20 cellular contexts compared by ENCODE assay signal in genomic region chr16:1293921-1294656, GRCh38. TPM values are rescaled to one million over a fixed set of nuclear protein-coding genes. Genes with fewer than 3 reads are reported as not detected.
A peak's percentile ranks its signal among the peaks of the same experiment; 100 is the strongest.
DNase-seq lines count a peak whose midpoint lies in the region; ATAC-seq and TF ChIP-seq lines count a peak whose summit lies in the region.
"Had no signal": no experiment of that assay in that cellular context is flagged by ENCODE, and none has a peak within 500 bp of the region (broad histone marks: within the 10 kb centered on the region; RNA-seq: fewer than 3 reads in every experiment).

No MANE protein-coding gene starts in this region.

- no peak for ATAC-seq in Right ventricle myocardium inferior
- ATAC-seq: PC-3, SK-N-SH treated with all-trans-retinoic acid at 6 μM for 48 hours had no signal

- no peaks in the 10 kb centered on the region for H3K27me3 ChIP-seq in Peyer's patch

- H3K4me3 ChIP-seq in Peyer's patch, result no peak overlapping the region

- H3K9me3 ChIP-seq in Peyer's patch, result no peaks in the 10 kb centered on the region

- H3K36me3 Mint-ChIP-seq in immature natural killer cell, result no peaks in the 10 kb centered on the region
- H3K36me3 Mint-ChIP-seq: CD4-positive, CD25-positive, alpha-beta regulatory T cell had no signal

- no peaks in the 10 kb centered on the region for H3K4me1 Mint-ChIP-seq in immature natural killer cell
- H3K4me1 Mint-ChIP-seq: CD4-positive, CD25-positive, alpha-beta regulatory T cell had no signal

- peaks cover 0 to 1% (median 0%) of the 10 kb centered on the region in 6 donors for H3K9me3 Mint-ChIP-seq in immature natural killer cell
- H3K9me3 Mint-ChIP-seq: CD4-positive, CD25-positive, alpha-beta regulatory T cell had no signal

- H3K27ac Mint-ChIP-seq in immature natural killer cell, result no peak overlapping the region
- H3K27ac Mint-ChIP-seq: CD4-positive, CD25-positive, alpha-beta regulatory T cell had no signal

- TF ChIP-seq CTCF in Peyer's patch (IDR thresholded peaks at IDR 0.05), result no peak

- H3K4me1 ChIP-seq in Peyer's patch, result peaks cover 0 to 4% (median 2%) of the 10 kb centered on the region in 4 donors

- intact Hi-C loops in Right ventricle myocardium inferior (cut with DNase I) (no loop called here), cardiac septum (cut with DNase I) (no loop called here)

- peak; percentile 33 for DNase-seq in Right ventricle myocardium inferior (ENCODE audit: missing footprints)
- DNase-seq in cardiac septum (ENCODE audit: low spot score), result no peak
- peak; percentile 48 for DNase-seq in OCI-M1 (lab: John Stamatoyannopoulos, UW)
- DNase-seq in islet precursor cell, result peak; percentile 81
- no peak for DNase-seq in Peyer's patch
- no peak for DNase-seq in immature natural killer cell
- no peak for DNase-seq in stimulated activated CD4-positive, alpha-beta T cell treated with anti-CD3 and anti-CD28 coated beads, Interleukin-4, amount 100 ng/mL, for 1 hour
- DNase-seq in activated naive CD4-positive, alpha-beta T cell (lab: John Stamatoyannopoulos, UW), result no peak
- DNase-seq: CD4-positive, CD25-positive, alpha-beta regulatory T cell; IMR-90; NCI-H1048; NCI-H146; NCI-H2107; NCI-H69; NK-92 treated with Interleukin-12 subunit alpha and Interleukin-12 subunit beta, amount 100 ng/mL, for 24 hours; PC-3; SHP77 had no signal

- no peak overlapping the region for H3K27ac ChIP-seq in Peyer's patch

- H3K36me3 ChIP-seq in Peyer's patch, result no peaks in the 10 kb centered on the region

- peaks cover 12 to 16% (median 12%) of the 10 kb centered on the region in 3 donors for H3K27me3 Mint-ChIP-seq in immature natural killer cell (ENCODE audit: low read depth in 3 of 3)

- TF ChIP-seq POLR2A in Peyer's patch (IDR thresholded peaks at IDR 0.05), result no peak

- no peak overlapping the region for H3K4me3 Mint-ChIP-seq in immature natural killer cell
- H3K4me3 Mint-ChIP-seq: CD4-positive, CD25-positive, alpha-beta regulatory T cell had no signal

RNA-seq across cellular contexts. Expression of gene UBE2I, which starts 15.3 kb away (rescaled TPM):
- total RNA-seq in Right ventricle myocardium inferior, result 89.4 TPM
- 86.6 TPM for total RNA-seq in cardiac septum
- total RNA-seq in Peyer's patch, result 100 to 1,000 TPM in 3 of 4 donors, 10 to 100 TPM in 1; 54.1 to 119 (median 107) TPM
- 100 to 1,000 TPM in 2 of 3 donors, 10 to 100 TPM in 1; 94.1 to 119 (median 101) TPM for polyA plus RNA-seq in immature natural killer cell

RNA-seq across cellular contexts. Expression of gene TPSD1, which starts 38.2 kb away (rescaled TPM):
- 0.54 TPM for total RNA-seq in Right ventricle myocardium inferior
- total RNA-seq in cardiac septum, result not detected
- total RNA-seq in Peyer's patch, result 10 to 100 TPM in 3 of 4 donors, not detected in 1; 10.3 to 61.1 (median 24.1) TPM
- polyA plus RNA-seq in immature natural killer cell, result not detected
- total RNA-seq: CD4-positive, CD25-positive, alpha-beta regulatory T cell; HT-29; IMR-90; PC-3; T-helper 1 cell treated with Interleukin-12 subunit alpha and Interleukin-12 subunit beta and Interleukin-4 antibody, amounts not matched to agents 30 ng/mL and 1 ng/mL, for 36 hours had no signal
- polyA plus RNA-seq: CD4-positive, CD25-positive, alpha-beta regulatory T cell; IMR-90 had no signal

RNA-seq across cellular contexts. Expression of gene BAIAP3, which starts 39.4 kb away (rescaled TPM):
- total RNA-seq in Right ventricle myocardium inferior (1.9 TPM), cardiac septum (3.8 TPM), Peyer's patch (100 to 1,000 TPM in 1 of 4 donors, 10 to 100 TPM in 3; 17.9 to 160 (median 29.0) TPM)
- polyA plus RNA-seq in immature natural killer cell, result 1 to 10 TPM in 2 of 3 donors, not detected in 1; 1.9 to 4.0 TPM

RNA-seq across cellular contexts. Expression of gene TPSAB1, which starts 53.6 kb away (rescaled TPM):
- total RNA-seq in Right ventricle myocardium inferior, result 9.4 TPM
- 4.1 TPM for total RNA-seq in cardiac septum
- total RNA-seq in Peyer's patch, result 100 to 1,000 TPM in 1 of 4 donors, 10 to 100 TPM in 3; 23.8 to 130 (median 59.4) TPM
- not detected for polyA plus RNA-seq in immature natural killer cell
- total RNA-seq: CD4-positive, CD25-positive, alpha-beta regulatory T cell; HT-29; IMR-90; PC-3; T-helper 1 cell treated with Interleukin-12 subunit alpha and Interleukin-12 subunit beta and Interleukin-4 antibody, amounts not matched to agents 30 ng/mL and 1 ng/mL, for 36 hours had no signal
- polyA plus RNA-seq: CD4-positive, CD25-positive, alpha-beta regulatory T cell; IMR-90 had no signal

RNA-seq across cellular contexts. Expression of gene TSR3, which starts 57.6 kb away (rescaled TPM):
- total RNA-seq in Right ventricle myocardium inferior, result 54.6 TPM
- 55.0 TPM for total RNA-seq in cardiac septum
- 10 to 100 TPM; 48.2 to 62.3 (median 53.6) TPM for total RNA-seq in Peyer's patch
- 100 to 1,000 TPM; 104 to 143 (median 114) TPM for polyA plus RNA-seq in immature natural killer cell

Comparison
In these comparisons a context has a peak if more than half of its experiments do, and no peak if none do; other contexts are left out.
1. DNase-seq: peak in Right ventricle myocardium inferior (single experiment), OCI-M1 (single experiment) and islet precursor cell (single experiment); none in cardiac septum (single experiment), Peyer's patch (0 of 3), immature natural killer cell (0 of 3), stimulated activated CD4-positive, alpha-beta T cell treated with anti-CD3 and anti-CD28 coated beads, Interleukin-4, amount 100 ng/mL, for 1 hour (single experiment) and activated naive CD4-positive, alpha-beta T cell (0 of 4).